Comparison of ENCODE assay signal across 8 cellular contexts in the genomic region with DNA sequence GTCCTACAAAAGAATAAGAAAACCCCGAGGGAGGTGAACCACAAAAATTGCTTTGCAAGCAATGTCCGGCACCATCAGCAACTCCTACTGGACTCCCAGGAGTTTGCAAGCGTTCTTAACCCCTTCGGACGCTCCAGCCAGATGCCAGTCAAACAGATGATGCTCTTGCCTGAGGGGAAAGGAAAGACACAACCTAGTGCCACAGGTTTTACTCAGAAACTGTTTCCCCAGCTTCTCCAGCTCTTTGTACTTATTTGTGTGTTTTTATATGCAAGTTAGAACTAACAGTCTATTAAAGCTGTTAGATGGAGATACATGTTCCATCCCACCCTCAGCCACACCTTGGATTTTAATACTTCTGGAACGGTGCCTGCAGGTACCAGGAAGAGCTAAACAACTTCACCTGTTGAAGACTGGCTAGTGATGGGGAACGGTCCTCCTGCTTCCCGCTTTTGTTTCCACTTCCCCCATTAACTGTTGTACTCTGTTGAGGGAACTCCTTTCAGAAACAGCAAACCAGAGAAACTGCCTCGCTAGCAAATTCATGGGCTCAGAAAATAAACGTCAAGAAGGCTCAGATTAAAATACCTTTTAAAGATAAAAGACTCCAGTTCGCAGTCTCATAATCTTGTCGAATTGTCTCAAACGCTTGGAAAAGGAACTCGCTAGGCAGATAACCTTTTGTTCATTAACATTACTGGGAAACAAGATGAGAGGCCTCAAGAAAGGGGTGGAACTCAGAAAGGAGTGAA. TPM values are rescaled to one million over a fixed set of nuclear protein-coding genes. Genes with fewer than 3 reads are reported as not detected.
DNase-seq lines count a peak whose midpoint lies in the region; ATAC-seq and TF ChIP-seq lines count a peak whose summit lies in the region.

No MANE protein-coding gene starts in this region.

- H3K36me3 Mint-ChIP-seq in activated CD8-positive, alpha-beta T cell treated with anti-CD3 and anti-CD28 coated beads for 36 hours (ENCODE audit: low read depth), result no peaks in the 10 kb centered on the region
- H3K36me3 Mint-ChIP-seq in natural killer cell treated with Interleukin-12 subunit alpha and Interleukin-12 subunit beta and Interleukin-15 and Interleukin-18, amount 100 ng/mL, for 72 hours, result no peaks in the 10 kb centered on the region

- peak overlapping the region; percentile 67 for H3K4me3 ChIP-seq in fibroblast of villous mesenchyme (ENCODE audit: low read depth, low read length)

- intact Hi-C loops in activated CD8-positive, alpha-beta T cell treated with anti-CD3 and anti-CD28 coated beads for 36 hours (cut with micrococcal nuclease), result no loop called here

- no peaks in the 10 kb centered on the region for H3K9me3 Mint-ChIP-seq in activated CD8-positive, alpha-beta T cell treated with anti-CD3 and anti-CD28 coated beads for 36 hours
- H3K9me3 Mint-ChIP-seq in natural killer cell treated with Interleukin-12 subunit alpha and Interleukin-12 subunit beta and Interleukin-15 and Interleukin-18, amount 100 ng/mL, for 72 hours, result no peaks in the 10 kb centered on the region

- POLR2A ChIA-PET in activated CD8-positive, alpha-beta T cell treated with anti-CD3 and anti-CD28 coated beads for 36 hours (lab: Charles Lee), result interaction anchor here (0.6 kb wide), 1 partner anchor 1410 kb away, joined by 3 read pairs; no protein-coding TSS in a partner anchor

- H3K4me1 Mint-ChIP-seq in activated CD8-positive, alpha-beta T cell treated with anti-CD3 and anti-CD28 coated beads for 36 hours (ENCODE audit: low read depth), result peaks cover 28% of the 10 kb centered on the region
- H3K4me1 Mint-ChIP-seq in natural killer cell treated with Interleukin-12 subunit alpha and Interleukin-12 subunit beta and Interleukin-15 and Interleukin-18, amount 100 ng/mL, for 72 hours (ENCODE audit: low read depth in 2 of 2), result peaks cover 17 to 23% of the 10 kb centered on the region in 2 donors

- CTCF ChIA-PET in activated CD8-positive, alpha-beta T cell treated with anti-CD3 and anti-CD28 coated beads for 36 hours (lab: Charles Lee), result interaction anchor here (1.4 to 2.5 kb wide), 3 partner anchors 9 to 29 kb away, joined by 4 to 12 read pairs (median 5); no protein-coding TSS in a partner anchor

- H3K27me3 Mint-ChIP-seq in activated CD8-positive, alpha-beta T cell treated with anti-CD3 and anti-CD28 coated beads for 36 hours, result peaks cover 43% of the 10 kb centered on the region
- peaks cover 29 to 49% of the 10 kb centered on the region in 2 donors for H3K27me3 Mint-ChIP-seq in natural killer cell treated with Interleukin-12 subunit alpha and Interleukin-12 subunit beta and Interleukin-15 and Interleukin-18, amount 100 ng/mL, for 72 hours

- no peak overlapping the region for H3K27ac Mint-ChIP-seq in activated CD8-positive, alpha-beta T cell treated with anti-CD3 and anti-CD28 coated beads for 36 hours
- H3K27ac Mint-ChIP-seq in natural killer cell treated with Interleukin-12 subunit alpha and Interleukin-12 subunit beta and Interleukin-15 and Interleukin-18, amount 100 ng/mL, for 72 hours, result peak overlapping the region in 1 of 2 donors; percentile 43

- H3K4me3 Mint-ChIP-seq in activated CD8-positive, alpha-beta T cell treated with anti-CD3 and anti-CD28 coated beads for 36 hours, result peak overlapping the region; percentile 56
- peak overlapping the region; percentile 52 for H3K4me3 Mint-ChIP-seq in natural killer cell treated with Interleukin-12 subunit alpha and Interleukin-12 subunit beta and Interleukin-15 and Interleukin-18, amount 100 ng/mL, for 72 hours

- no peak for ATAC-seq in activated CD8-positive, alpha-beta T cell treated with anti-CD3 and anti-CD28 coated beads for 36 hours
- ATAC-seq in natural killer cell treated with Interleukin-12 subunit alpha and Interleukin-12 subunit beta and Interleukin-15 and Interleukin-18, amount 100 ng/mL, for 72 hours, result no peak
- no peak for ATAC-seq in HG03521 (IDR thresholded peaks at IDR 0.05; ENCODE audit: unreplicated experiment)

- DNase-seq in DMS153 treated with DMSO at 0.1 percent for 48 hours (lab: John Stamatoyannopoulos, UW; ENCODE audit: unreplicated experiment) (peak; percentile 43), DMS153 (lab: John Stamatoyannopoulos, UW) (no peak), LoVo (ENCODE audit: low spot score) (peak; percentile 74), fibroblast of villous mesenchyme (ENCODE audit: low read depth) (peak; percentile 79)
- DNase-seq in activated CD8-positive, alpha-beta T cell treated with anti-CD3 and anti-CD28 coated beads for 36 hours, result peak; percentile 2
- DNase-seq in natural killer cell treated with Interleukin-12 subunit alpha and Interleukin-12 subunit beta and Interleukin-15 and Interleukin-18, amount 100 ng/mL, for 72 hours (ENCODE audit: low spot score), result no peak
- DNase-seq in stimulated activated CD4-positive, alpha-beta T cell treated with anti-CD3 and anti-CD28 coated beads, Interleukin-2, amount 100 ng/mL, for 48 hours, result no peak

- no peak for TF ChIP-seq CTCF in activated CD8-positive, alpha-beta T cell treated with anti-CD3 and anti-CD28 coated beads for 36 hours (IDR thresholded peaks at IDR 0.05)
- TF ChIP-seq CTCF in fibroblast of villous mesenchyme (IDR thresholded peaks at IDR 0.05; ENCODE audit: insufficient read depth, low read depth, low read length), result peak; percentile 59

RNA-seq across cellular contexts. Expression of a gene that starts 1.1 kb away (rescaled TPM):
- 1 to 10 TPM in 1 of 2 experiments, under 1 TPM in 1; 0.77 to 1.0 TPM for total RNA-seq in activated CD8-positive, alpha-beta T cell treated with anti-CD3 and anti-CD28 coated beads for 36 hours
- 266 and 320 TPM in 2 replicates for total RNA-seq in fibroblast of villous mesenchyme
- total RNA-seq in natural killer cell treated with Interleukin-12 subunit alpha and Interleukin-12 subunit beta and Interleukin-15 and Interleukin-18, amount 100 ng/mL, for 72 hours, result under 1 TPM; 0.62 to 0.78 TPM

Comparison
In these comparisons a context has a peak if more than half of its experiments do, and no peak if none do; other contexts are left out.
1. DNase-seq: peak in DMS153 treated with DMSO at 0.1 percent for 48 hours (single experiment), LoVo (single experiment), activated CD8-positive, alpha-beta T cell treated with anti-CD3 and anti-CD28 coated beads for 36 hours (single experiment) and fibroblast of villous mesenchyme (single experiment); none in DMS153 (single experiment), natural killer cell treated with Interleukin-12 subunit alpha and Interleukin-12 subunit beta and Interleukin-15 and Interleukin-18, amount 100 ng/mL, for 72 hours (single experiment) and stimulated activated CD4-positive, alpha-beta T cell treated with anti-CD3 and anti-CD28 coated beads, Interleukin-2, amount 100 ng/mL, for 48 hours (0 of 2).
2. RNA of a gene that starts 1.1 kb away (total RNA-seq): 266 to 320 TPM in fibroblast of villous mesenchyme; 0.77 to 1.0 TPM in activated CD8-positive, alpha-beta T cell treated with anti-CD3 and anti-CD28 coated beads for 36 hours and 0.62 to 0.78 TPM in natural killer cell treated with Interleukin-12 subunit alpha and Interleukin-12 subunit beta and Interleukin-15 and Interleukin-18, amount 100 ng/mL, for 72 hours; every median in the first group is over 100 times any median in the second.